In genomic region chr1:228109962-228110488, GRCh38 we compare ENCODE assay signal across 6 cellular contexts. TPM values are rescaled to one million over a fixed set of nuclear protein-coding genes. Genes with fewer than 3 reads are reported as not detected.
DNase-seq lines count a peak whose midpoint lies in the region; ATAC-seq, FAIRE-seq and TF ChIP-seq lines count a peak whose summit lies in the region.

No MANE protein-coding gene starts in this region.

- TF ChIP-seq POLR2A in K562 (conservative IDR thresholded peaks at IDR 0.05), result no peak

- H3K9ac ChIP-seq in K562 (ENCODE audit: insufficient read depth in 1 of 2, low read depth in 2 of 2, low read length in 2 of 2), result peak overlapping the region; percentile 86 to 99

- peaks cover 27% of the 10 kb centered on the region; the same call in 2 of the 3 replicates for H3K36me3 ChIP-seq in K562 (ENCODE audit: control insufficient read depth, insufficient read depth, low read length)

- CTCF ChIA-PET in K562 (lab: Yijun Ruan, JAX; ENCODE audit: low intra/inter-chr PET ratio), result no interaction called here

- peak; percentile 68 for DNase-seq in NCI-H1436 (lab: John Stamatoyannopoulos, UW)
- DNase-seq in NCI-H1436 treated with DMSO at 0.1 percent for 48 hours (lab: John Stamatoyannopoulos, UW), result no peak
- DNase-seq in K562 (ENCODE audit: extremely low read depth in 1 of 4, low spot score in 3 of 4), result peak in 3 of 4 experiments; percentile 5 to 40 (median 32)
- DNase-seq in naive thymus-derived CD8-positive, alpha-beta T cell, result no peak
- DNase-seq in NCI-H82 treated with DMSO at 0.1 percent for 48 hours (lab: John Stamatoyannopoulos, UW; ENCODE audit: unreplicated experiment), result no peak
- DNase-seq in Kasumi-1 (lab: John Stamatoyannopoulos, UW), result no peak

- peaks cover 16 to 38% of the 10 kb centered on the region in 2 experiments; a peak in 4 of 5 replicates for H3K4me1 ChIP-seq in K562 (replicated peaks in 1 of 2; ENCODE audit: control insufficient read depth in 2 of 2, insufficient read depth in 2 of 2, low read length in 2 of 2)

- peak overlapping the region; percentile 76 for H3K27ac ChIP-seq in K562 (ENCODE audit: extremely low read depth, low read depth, low read length)

- peak overlapping the region; percentile 88 to 98 (median 94) for H3K4me3 Mint-ChIP-seq in naive thymus-derived CD8-positive, alpha-beta T cell

- H3K9me3 Mint-ChIP-seq in naive thymus-derived CD8-positive, alpha-beta T cell, result no peaks in the 10 kb centered on the region

- BruUV-seq in K562 (replicated peaks; lab: Mats Ljungman, UMichigan), result TSS peak; percentile 43

- no peak for TF ChIP-seq EP300 in K562 (IDR thresholded peaks at IDR 0.05; ENCODE audit: low read length)

- WGBS in K562 (ENCODE audit: insufficient coverage, low coverage, missing lambda C conversion rate), result 22% methylated on average over 15 of the region's 15 CpGs

- H3K27ac Mint-ChIP-seq in naive thymus-derived CD8-positive, alpha-beta T cell, result peak overlapping the region; percentile 93 to 99 (median 97)

- peaks cover 7 to 30% (median 29%) of the 10 kb centered on the region in 4 donors for H3K4me1 Mint-ChIP-seq in naive thymus-derived CD8-positive, alpha-beta T cell

- H3K27me3 Mint-ChIP-seq in naive thymus-derived CD8-positive, alpha-beta T cell, result no peaks in the 10 kb centered on the region

- FAIRE-seq in K562 (lab: Jason Lieb, UNC), result peak; percentile 73

- peaks cover 0 to 13% (median 0%) of the 10 kb centered on the region in 3 donors for H3K36me3 Mint-ChIP-seq in naive thymus-derived CD8-positive, alpha-beta T cell

- H3K4me2 ChIP-seq in K562 (ENCODE audit: insufficient read depth, low read length), result peak overlapping the region; percentile 97

- no peak for TF ChIP-seq RAD21 in K562 (CRISPR knock-in tag; conservative IDR thresholded peaks at IDR 0.05 in 1 of 2, IDR thresholded peaks at IDR 0.05 in 1 of 2)

- H3K9me1 ChIP-seq in K562 (ENCODE audit: control insufficient read depth, insufficient read depth, low read length), result no peaks in the 10 kb centered on the region

- peak overlapping the region; percentile 81 for H3K4me3 ChIP-seq in K562

- in situ Hi-C loops in K562 (cut with MboI), result no loop called here

- ATAC-seq in K562, result peak; percentile 9
- ATAC-seq in naive thymus-derived CD8-positive, alpha-beta T cell, result no peak

- H2AFZ ChIP-seq in K562 (ENCODE audit: low read depth, low read length), result peak overlapping the region; percentile 94

- H4K20me1 ChIP-seq in K562 (replicated peaks; ENCODE audit: control insufficient read depth, insufficient read depth, low read length), result no peaks in the 10 kb centered on the region

- peaks cover 27% of the 10 kb centered on the region for H3K79me2 ChIP-seq in K562 (ENCODE audit: control insufficient read depth, insufficient read depth, low read length)

- TF ChIP-seq CTCF in K562 (IDR thresholded peaks at IDR 0.05 in 2 of 3, conservative IDR thresholded peaks at IDR 0.05 in 1 of 3; ENCODE audit: insufficient read depth in 2 of 3, low read depth in 1 of 3, low read length in 3 of 3), result no peak

- POLR2A ChIA-PET in K562 (lab: Yijun Ruan, JAX), result interaction anchor here (0.6 to 2.5 kb wide), 13 partner anchors 11 to 379 kb away, joined by 3 to 22 read pairs (median 3); no protein-coding TSS in a partner anchor
- POLR2A ChIA-PET in naive thymus-derived CD8-positive, alpha-beta T cell (lab: Charles Lee), result interaction anchor here (0.6 to 2.8 kb wide), 9 partner anchors 15 to 333 kb away, joined by 3 to 30 read pairs (median 3); partner anchors contain the start of genes ARF1, GUK1 and IBA57

- no peaks in the 10 kb centered on the region for H3K9me3 ChIP-seq in K562 (replicated peaks; ENCODE audit: control insufficient read depth, insufficient read depth, low read depth, low read length)

- intact Hi-C loops in K562 (cut with micrococcal nuclease), result no loop called here

- H3K27me3 ChIP-seq in K562 (ENCODE audit: control insufficient read depth in 2 of 2, insufficient read depth in 2 of 2, low read length in 2 of 2), result no peaks in the 10 kb centered on the region

RNA-seq across cellular contexts. Expression of gene MRPL55, which starts 0.9 kb away (rescaled TPM):
- 49.1 and 124 TPM in 2 replicates for total RNA-seq in K562 (2011; cell fraction: chromatin; rRNA removed; ENCODE audit: low replicate concordance)
- 125 and 127 TPM in 2 replicates for total RNA-seq in K562 (2011; cell fraction: nucleolus; rRNA removed)
- 91.0 and 99.2 TPM in 2 replicates for total RNA-seq in K562 (2011; cell fraction: nucleoplasm; rRNA removed)
- total RNA-seq in K562 (2014; rRNA removed) (228 and 230 TPM in 2 replicates), K562 (2014; rRNA removed; fragmentation: Illumina TruSeq; extraction: Trizol) (26.7 and 47.2 TPM in 2 replicates), K562 (2015; rRNA removed; fragmentation: Illumina TruSeq; extraction: Trizol) (83.8 and 90.1 TPM in 2 replicates), K562 (2021) (112 and 120 TPM in 2 replicates)
- polyA plus RNA-seq in K562 (2011; rRNA removed) (65.9 and 115 TPM in 2 replicates), K562 (2014; fragmentation: Illumina TruSeq; extraction: Trizol) (81.0 and 93.0 TPM in 2 replicates), K562 (2014; fragmentation: Nextera tagmentation; extraction: Ambion mirVana) (10 to 100 TPM; 34.9 to 77.0 TPM), K562 (2014; rRNA removed) (154 and 166 TPM in 2 replicates)
- polyA plus RNA-seq in K562 (2011; cell fraction: cytosol; rRNA removed), result 142 and 334 TPM in 2 replicates
- polyA plus RNA-seq in K562 (2011; cell fraction: nucleus; rRNA removed), result 277 and 406 TPM in 2 replicates
- polyA plus RNA-seq in K562 (2012), result 90.3 and 111 TPM in 2 replicates
- polyA minus RNA-seq in K562 (2011; rRNA and poly(A)+ RNA removed), result 25.6 and 46.0 TPM in 2 replicates
- 61.9 and 66.6 TPM in 2 replicates for polyA minus RNA-seq in K562 (2011; cell fraction: cytosol; rRNA and poly(A)+ RNA removed)
- polyA minus RNA-seq in K562 (2011; cell fraction: nucleus; rRNA and poly(A)+ RNA removed), result 48.2 and 76.1 TPM in 2 replicates
- total RNA-seq in naive thymus-derived CD8-positive, alpha-beta T cell, result 10 to 100 TPM; 61.9 to 64.8 TPM
- polyA plus RNA-seq in naive thymus-derived CD8-positive, alpha-beta T cell, result 100 to 1,000 TPM in 2 of 3 donors, 10 to 100 TPM in 1; 96.9 to 130 (median 103) TPM

RNA-seq across cellular contexts. Expression of gene C1orf35, which starts 6.9 kb away (rescaled TPM):
- 16.4 and 31.0 TPM in 2 replicates for total RNA-seq in K562 (2011; cell fraction: chromatin; rRNA removed; ENCODE audit: low replicate concordance)
- 27.0 and 28.6 TPM in 2 replicates for total RNA-seq in K562 (2011; cell fraction: nucleolus; rRNA removed)
- 20.4 and 20.5 TPM in 2 replicates for total RNA-seq in K562 (2011; cell fraction: nucleoplasm; rRNA removed)
- total RNA-seq in K562 (2014; rRNA removed), result 42.2 and 50.8 TPM in 2 replicates
- total RNA-seq in K562 (2014; rRNA removed; fragmentation: Illumina TruSeq; extraction: Trizol), result 4.9 and 8.3 TPM in 2 replicates
- total RNA-seq in K562 (2015; rRNA removed; fragmentation: Illumina TruSeq; extraction: Trizol), result 18.9 and 23.2 TPM in 2 replicates
- total RNA-seq in K562 (2021), result 38.2 and 41.8 TPM in 2 replicates
- polyA plus RNA-seq in K562 (2011; rRNA removed), result 10.8 and 15.6 TPM in 2 replicates
- polyA plus RNA-seq in K562 (2011; cell fraction: cytosol; rRNA removed), result 12.7 and 22.3 TPM in 2 replicates
- 44.7 and 65.7 TPM in 2 replicates for polyA plus RNA-seq in K562 (2011; cell fraction: nucleus; rRNA removed)
- 28.9 and 30.6 TPM in 2 replicates for polyA plus RNA-seq in K562 (2012)
- 12.5 and 20.9 TPM in 2 replicates for polyA plus RNA-seq in K562 (2014; fragmentation: Illumina TruSeq; extraction: Trizol)
- polyA plus RNA-seq in K562 (2014; fragmentation: Nextera tagmentation; extraction: Ambion mirVana), result 1 to 10 TPM; 3.2 to 3.8 TPM
- polyA plus RNA-seq in K562 (2014; rRNA removed), result 34.3 and 48.7 TPM in 2 replicates
- polyA minus RNA-seq in K562 (2011; rRNA and poly(A)+ RNA removed), result 1.9 and 2.0 TPM in 2 replicates
- 2.3 and 5.9 TPM in 2 replicates for polyA minus RNA-seq in K562 (2011; cell fraction: cytosol; rRNA and poly(A)+ RNA removed)
- polyA minus RNA-seq in K562 (2011; cell fraction: nucleus; rRNA and poly(A)+ RNA removed), result 6.9 and 8.2 TPM in 2 replicates
- total RNA-seq in naive thymus-derived CD8-positive, alpha-beta T cell, result 10 to 100 TPM; 26.0 to 28.1 TPM
- polyA plus RNA-seq in naive thymus-derived CD8-positive, alpha-beta T cell, result 10 to 100 TPM; 12.9 to 25.6 (median 20.0) TPM

RNA-seq across cellular contexts. Expression of gene ARF1, which starts 27.5 kb away (rescaled TPM):
- 99.7 and 210 TPM in 2 replicates for total RNA-seq in K562 (2011; cell fraction: chromatin; rRNA removed; ENCODE audit: low replicate concordance)
- total RNA-seq in K562 (2011; cell fraction: nucleolus; rRNA removed), result 245 and 251 TPM in 2 replicates
- total RNA-seq in K562 (2011; cell fraction: nucleoplasm; rRNA removed), result 187 and 199 TPM in 2 replicates
- total RNA-seq in K562 (2014; rRNA removed) (325 and 442 TPM in 2 replicates), K562 (2014; rRNA removed; fragmentation: Illumina TruSeq; extraction: Trizol) (120 and 140 TPM in 2 replicates), K562 (2015; rRNA removed; fragmentation: Illumina TruSeq; extraction: Trizol) (192 and 198 TPM in 2 replicates), K562 (2021) (472 and 483 TPM in 2 replicates)
- polyA plus RNA-seq in K562 (2011; rRNA removed) (351 and 621 TPM in 2 replicates), K562 (2014; fragmentation: Illumina TruSeq; extraction: Trizol) (593 and 811 TPM in 2 replicates), K562 (2014; fragmentation: Nextera tagmentation; extraction: Ambion mirVana) (100 to 1,000 TPM in 1 of 2 experiments, 10 to 100 TPM in 1; 69.8 to 232 TPM), K562 (2014; rRNA removed) (435 and 476 TPM in 2 replicates)
- polyA plus RNA-seq in K562 (2011; cell fraction: cytosol; rRNA removed), result 776 and 1,036 TPM in 2 replicates
- 257 and 274 TPM in 2 replicates for polyA plus RNA-seq in K562 (2011; cell fraction: nucleus; rRNA removed)
- polyA plus RNA-seq in K562 (2012), result 485 and 750 TPM in 2 replicates
- polyA minus RNA-seq in K562 (2011; rRNA and poly(A)+ RNA removed), result 408 and 480 TPM in 2 replicates
- polyA minus RNA-seq in K562 (2011; cell fraction: cytosol; rRNA and poly(A)+ RNA removed), result 429 and 660 TPM in 2 replicates
- 68.0 and 128 TPM in 2 replicates for polyA minus RNA-seq in K562 (2011; cell fraction: nucleus; rRNA and poly(A)+ RNA removed)
- 100 to 1,000 TPM; 201 to 203 TPM for total RNA-seq in naive thymus-derived CD8-positive, alpha-beta T cell
- polyA plus RNA-seq in naive thymus-derived CD8-positive, alpha-beta T cell, result 100 to 1,000 TPM; 332 to 385 (median 368) TPM

RNA-seq across cellular contexts. Expression of gene GUK1, which starts 30.1 kb away (rescaled TPM):
- total RNA-seq in K562 (2011; cell fraction: chromatin; rRNA removed; ENCODE audit: low replicate concordance), result 206 and 587 TPM in 2 replicates
- 479 and 565 TPM in 2 replicates for total RNA-seq in K562 (2011; cell fraction: nucleolus; rRNA removed)
- total RNA-seq in K562 (2011; cell fraction: nucleoplasm; rRNA removed), result 351 and 369 TPM in 2 replicates
- total RNA-seq in K562 (2014; rRNA removed) (331 and 360 TPM in 2 replicates), K562 (2014; rRNA removed; fragmentation: Illumina TruSeq; extraction: Trizol) (31.6 and 42.7 TPM in 2 replicates), K562 (2015; rRNA removed; fragmentation: Illumina TruSeq; extraction: Trizol) (129 and 132 TPM in 2 replicates), K562 (2021) (228 and 233 TPM in 2 replicates)
- polyA plus RNA-seq in K562 (2011; rRNA removed) (192 and 244 TPM in 2 replicates), K562 (2014; fragmentation: Illumina TruSeq; extraction: Trizol) (44.3 and 143 TPM in 2 replicates), K562 (2014; fragmentation: Nextera tagmentation; extraction: Ambion mirVana) (10 to 100 TPM in 1 of 2 experiments, 1 to 10 TPM in 1; 7.0 to 18.1 TPM), K562 (2014; rRNA removed) (285 and 338 TPM in 2 replicates)
- polyA plus RNA-seq in K562 (2011; cell fraction: cytosol; rRNA removed), result 357 and 647 TPM in 2 replicates
- polyA plus RNA-seq in K562 (2011; cell fraction: nucleus; rRNA removed), result 690 and 902 TPM in 2 replicates
- 198 and 243 TPM in 2 replicates for polyA plus RNA-seq in K562 (2012)
- polyA minus RNA-seq in K562 (2011; rRNA and poly(A)+ RNA removed), result 38.4 and 72.5 TPM in 2 replicates
- 79.7 and 95.8 TPM in 2 replicates for polyA minus RNA-seq in K562 (2011; cell fraction: cytosol; rRNA and poly(A)+ RNA removed)
- 159 and 171 TPM in 2 replicates for polyA minus RNA-seq in K562 (2011; cell fraction: nucleus; rRNA and poly(A)+ RNA removed)
- 100 to 1,000 TPM; 189 to 202 TPM for total RNA-seq in naive thymus-derived CD8-positive, alpha-beta T cell
- polyA plus RNA-seq in naive thymus-derived CD8-positive, alpha-beta T cell, result 100 to 1,000 TPM; 369 to 466 (median 374) TPM

RNA-seq across cellular contexts. Expression of gene GJC2, which starts 39.7 kb away (rescaled TPM):
- 0.53 and 1.4 TPM in 2 replicates for total RNA-seq in K562 (2011; cell fraction: chromatin; rRNA removed; ENCODE audit: low replicate concordance)
- 1.2 and 2.2 TPM in 2 replicates for total RNA-seq in K562 (2011; cell fraction: nucleolus; rRNA removed)
- total RNA-seq in K562 (2011; cell fraction: nucleoplasm; rRNA removed), result 0.59 and 0.69 TPM in 2 replicates
- total RNA-seq in K562 (2014; rRNA removed), result 0.32 and 0.86 TPM in 2 replicates
- total RNA-seq in K562 (2014; rRNA removed; fragmentation: Illumina TruSeq; extraction: Trizol), result 0.11 and 0.16 TPM in 2 replicates
- total RNA-seq in K562 (2015; rRNA removed; fragmentation: Illumina TruSeq; extraction: Trizol), result 0.11 and 0.22 TPM in 2 replicates
- 0.62 and 0.69 TPM in 2 replicates for total RNA-seq in K562 (2021)
- polyA plus RNA-seq in K562 (2011; rRNA removed), result 0.08 and 0.20 TPM in 2 replicates
- polyA plus RNA-seq in K562 (2011; cell fraction: cytosol; rRNA removed), result 0.10 and 0.61 TPM in 2 replicates
- 0.29 and 1.1 TPM in 2 replicates for polyA plus RNA-seq in K562 (2011; cell fraction: nucleus; rRNA removed)
- polyA plus RNA-seq in K562 (2012), result 0.39 and 0.47 TPM in 2 replicates
- polyA plus RNA-seq in K562 (2014; fragmentation: Illumina TruSeq; extraction: Trizol), result 0.06 and 0.12 TPM in 2 replicates
- not detected for polyA plus RNA-seq in K562 (2014; fragmentation: Nextera tagmentation; extraction: Ambion mirVana)
- 0.03 and 0.36 TPM in 2 replicates for polyA plus RNA-seq in K562 (2014; rRNA removed)
- 0.09 and 0.18 TPM in 2 replicates for polyA minus RNA-seq in K562 (2011; rRNA and poly(A)+ RNA removed)
- polyA minus RNA-seq in K562 (2011; cell fraction: cytosol; rRNA and poly(A)+ RNA removed), result 0.57 TPM in 1 of 2 replicates, not detected in the other
- 0.40 and 0.44 TPM in 2 replicates for polyA minus RNA-seq in K562 (2011; cell fraction: nucleus; rRNA and poly(A)+ RNA removed)
- total RNA-seq in naive thymus-derived CD8-positive, alpha-beta T cell, result 1 to 10 TPM; 2.6 to 2.8 TPM
- polyA plus RNA-seq in naive thymus-derived CD8-positive, alpha-beta T cell, result under 1 TPM in 2 of 3 donors, not detected in 1; 0.16 to 0.22 TPM

Comparison
In these comparisons a context has a peak if more than half of its experiments do, and no peak if none do; other contexts are left out.
1. DNase-seq: peak in NCI-H1436 (single experiment) and K562 (3 of 4); none in NCI-H1436 treated with DMSO at 0.1 percent for 48 hours (single experiment), naive thymus-derived CD8-positive, alpha-beta T cell (0 of 10), NCI-H82 treated with DMSO at 0.1 percent for 48 hours (single experiment) and Kasumi-1 (0 of 2).